ENCODE assay signal across 15 cellular contexts in genomic region chr5:176425138-176425537, GRCh38. TPM values are rescaled to one million over a fixed set of nuclear protein-coding genes. Genes with fewer than 3 reads are reported as not detected.
A peak's percentile ranks its signal among the peaks of the same experiment; 100 is the strongest.
DNase-seq lines count a peak whose midpoint lies in the region; ATAC-seq and TF ChIP-seq lines count a peak whose summit lies in the region.
"Had no signal": no experiment of that assay in that cellular context is flagged by ENCODE, and none has a peak within 500 bp of the region (broad histone marks: within the 10 kb centered on the region; RNA-seq: fewer than 3 reads in every experiment).

No MANE protein-coding gene starts in this region.

- BruUV-seq in Calu3 (replicated peaks; lab: Mats Ljungman, UMichigan) = no TSS peak

- intact Hi-C loops in Calu3 (cut with micrococcal nuclease; ENCODE audit: unreplicated experiment) (no loop called here), ascending aorta (cut with DNase I) (no loop called here)

- DNase-seq in Calu3 (peak; percentile 52), ascending aorta (ENCODE audit: low spot score in 2 of 2) (no peak), epithelial cell of prostate (ENCODE audit: low read depth, low spot score) (no peak), renal cortical epithelial cell (ENCODE audit: low read depth) (peak; percentile 50), hepatic stellate cell (ENCODE audit: low spot score) (no peak)
- DNase-seq: GOT3, NCI-H1092, NCI-H82, SHP77 had no signal

- no peaks in the 10 kb centered on the region for H3K9me3 ChIP-seq in ascending aorta

- no peak for TF ChIP-seq CTCF in Calu3 (IDR thresholded peaks at IDR 0.05; ENCODE audit: unreplicated experiment)
- no peak for TF ChIP-seq CTCF in ascending aorta (IDR thresholded peaks at IDR 0.05)

- peaks cover 40% of the 10 kb centered on the region for H3K4me1 Mint-ChIP-seq in Calu3 (ENCODE audit: low read depth, unreplicated experiment)

- ATAC-seq in GM21576 (IDR thresholded peaks at IDR 0.05; ENCODE audit: unreplicated experiment) (no peak), HG03565 (IDR thresholded peaks at IDR 0.05; ENCODE audit: unreplicated experiment) (no peak), HG03439 (IDR thresholded peaks at IDR 0.05; ENCODE audit: unreplicated experiment) (no peak)
- ATAC-seq: K562 had no signal

- peaks cover 0 to 8% of the 10 kb centered on the region in 2 donors for H3K4me1 ChIP-seq in ascending aorta

- no peak overlapping the region for H3K4me3 Mint-ChIP-seq in Calu3 (ENCODE audit: low read depth, unreplicated experiment)
- H3K4me3 Mint-ChIP-seq: CD14-positive monocyte had no signal

- CTCF ChIA-PET in Calu3 (lab: Charles Lee) = no interaction called here

- H3K36me3 ChIP-seq in ascending aorta = no peaks in the 10 kb centered on the region

- peaks cover 6% of the 10 kb centered on the region for H3K36me3 Mint-ChIP-seq in Calu3 (ENCODE audit: insufficient read depth, unreplicated experiment)
- H3K36me3 Mint-ChIP-seq: CD14-positive monocyte had no signal

- H3K27me3 Mint-ChIP-seq in Calu3 (ENCODE audit: unreplicated experiment) = no peaks in the 10 kb centered on the region

- peaks cover 4% of the 10 kb centered on the region for H3K9me3 Mint-ChIP-seq in Calu3 (ENCODE audit: low read depth, unreplicated experiment)

- no peak overlapping the region for H3K4me3 ChIP-seq in ascending aorta
- H3K4me3 ChIP-seq: K562 had no signal

- H3K27ac Mint-ChIP-seq in Calu3 (ENCODE audit: unreplicated experiment) = peak overlapping the region; percentile 56
- H3K27ac Mint-ChIP-seq: CD14-positive monocyte had no signal

- no peaks in the 10 kb centered on the region for H3K27me3 ChIP-seq in ascending aorta

- peak overlapping the region; percentile 49 to 61 for H3K27ac ChIP-seq in ascending aorta
- H3K27ac ChIP-seq in epithelial cell of prostate = peak overlapping the region; percentile 18

RNA-seq across cellular contexts. Expression of gene CLTB, which starts 8.8 kb away (rescaled TPM):
- total RNA-seq in Calu3 (2022) (104 and 116 TPM in 2 replicates), ascending aorta (189 TPM), renal cortical epithelial cell (77.4 and 146 TPM in 2 replicates)

RNA-seq across cellular contexts. Expression of gene FAF2, which starts 23.0 kb away (rescaled TPM):
- total RNA-seq in Calu3 (2022) (68.9 and 73.6 TPM in 2 replicates), ascending aorta (18.7 TPM), renal cortical epithelial cell (39.8 and 47.8 TPM in 2 replicates)

RNA-seq across cellular contexts. Expression of gene HIGD2A, which starts 36.6 kb away (rescaled TPM):
- 72.5 and 72.6 TPM in 2 replicates for total RNA-seq in Calu3 (2022)
- 36.7 TPM for total RNA-seq in ascending aorta
- 27.3 and 47.8 TPM in 2 replicates for total RNA-seq in renal cortical epithelial cell

RNA-seq across cellular contexts. Expression of gene NOP16, which starts 36.7 kb away (rescaled TPM):
- total RNA-seq in Calu3 (2022) = 84.5 and 88.5 TPM in 2 replicates
- total RNA-seq in ascending aorta = not detected
- total RNA-seq in renal cortical epithelial cell = 10.5 and 11.6 TPM in 2 replicates

RNA-seq across cellular contexts. Expression of gene ARL10, which starts 59.9 kb away (rescaled TPM):
- total RNA-seq in Calu3 (2022) = 3.8 and 4.2 TPM in 2 replicates
- total RNA-seq in ascending aorta = 2.7 TPM
- total RNA-seq in renal cortical epithelial cell = 4.2 and 20.2 TPM in 2 replicates
- total RNA-seq: NCI-H460 had no signal

Comparison
In these comparisons a context has a peak if more than half of its experiments do, and no peak if none do; other contexts are left out.
1. DNase-seq: peak in Calu3 (single experiment) and renal cortical epithelial cell (single experiment); none in ascending aorta (0 of 2), epithelial cell of prostate (single experiment) and hepatic stellate cell (single experiment).